In the genomic region with DNA sequence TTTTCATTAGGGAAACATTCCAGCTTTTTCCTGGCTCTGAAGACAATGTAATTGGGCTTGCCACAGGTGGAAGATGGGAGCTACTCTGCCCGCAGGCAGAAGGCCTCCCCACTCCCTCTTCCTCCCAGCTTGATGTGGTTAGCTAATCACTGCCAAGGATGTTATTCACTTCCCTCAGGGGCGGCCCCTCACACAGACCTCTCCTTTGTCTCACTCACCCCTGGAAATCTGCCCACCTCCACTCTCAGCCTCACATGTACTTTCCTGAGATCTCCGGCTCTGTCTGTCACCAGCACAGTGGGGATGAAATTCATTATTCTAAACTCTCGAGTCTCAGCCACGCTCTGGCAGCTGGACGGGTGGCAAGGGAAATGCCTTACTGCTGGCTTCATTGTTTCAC, we compare ENCODE assay signal across 11 cellular contexts.
DNase-seq lines count a peak whose midpoint lies in the region; ATAC-seq and TF ChIP-seq lines count a peak whose summit lies in the region.
"Had no signal": no experiment of that assay in that cellular context is flagged by ENCODE, and none has a peak within 500 bp of the region (broad histone marks: within the 10 kb centered on the region; RNA-seq: fewer than 3 reads in every experiment).

No MANE protein-coding gene starts in this region.

- no peak overlapping the region for H3K4me3 ChIP-seq in breast epithelium

- H3K36me3 Mint-ChIP-seq in mesothelial cell of epicardium = peaks cover 2% of the 10 kb centered on the region

- peaks cover 6 to 32% of the 10 kb centered on the region in 2 donors for H3K9me3 ChIP-seq in breast epithelium

- no peak overlapping the region for H3K27ac ChIP-seq in breast epithelium

- H3K27me3 Mint-ChIP-seq in mesothelial cell of epicardium (ENCODE audit: low read depth) = peaks cover 5% of the 10 kb centered on the region

- TF ChIP-seq CTCF in breast epithelium (IDR thresholded peaks at IDR 0.05) (no peak), mesothelial cell of epicardium (IDR thresholded peaks at IDR 0.05; ENCODE audit: unreplicated experiment) (no peak), GM10266 (IDR thresholded peaks at IDR 0.05; ENCODE audit: control insufficient read depth, insufficient read depth, low read depth, missing control alignments) (no peak)

- DNase-seq in DMS79 (lab: John Stamatoyannopoulos, UW) = peak; percentile 54
- peak; percentile 97 for DNase-seq in LHCN-M2 (ENCODE audit: low read depth)
- peak; percentile 63 to 94 for DNase-seq in breast epithelium (ENCODE audit: low spot score in 2 of 2)
- DNase-seq in mesothelial cell of epicardium (ENCODE audit: low spot score in 2 of 2, unreplicated experiment in 2 of 2) = no peak
- no peak for DNase-seq in GM10266 (ENCODE audit: extremely low spot score)
- DNase-seq in COLO668 (lab: John Stamatoyannopoulos, UW; ENCODE audit: unreplicated experiment) = no peak
- no peak for DNase-seq in medulla oblongata (ENCODE audit: extremely low spot score)
- DNase-seq: MV-4-11; Right ventricle myocardium superior; stimulated activated naive CD4-positive, alpha-beta T cell had no signal

- no peaks in the 10 kb centered on the region for H3K36me3 ChIP-seq in breast epithelium

- no peak for TF ChIP-seq POLR2A in breast epithelium (IDR thresholded peaks at IDR 0.05)

- H3K4me1 Mint-ChIP-seq in mesothelial cell of epicardium = peaks cover 49% of the 10 kb centered on the region

- H3K4me1 ChIP-seq in breast epithelium = peaks cover 0 to 6% of the 10 kb centered on the region in 2 donors

- peak overlapping the region; percentile 74 for H3K27ac Mint-ChIP-seq in mesothelial cell of epicardium

- intact Hi-C loops in breast epithelium (cut with DNase I; ENCODE audit: low total_unique reads) = no loop called here

- peaks cover 32% of the 10 kb centered on the region for H3K9me3 Mint-ChIP-seq in mesothelial cell of epicardium

- no peak overlapping the region for H3K4me3 Mint-ChIP-seq in mesothelial cell of epicardium

- no peaks in the 10 kb centered on the region for H3K27me3 ChIP-seq in breast epithelium

- ATAC-seq in GM18858 (IDR thresholded peaks at IDR 0.05; ENCODE audit: unreplicated experiment) = no peak

Comparison
In these comparisons a context has a peak if more than half of its experiments do, and no peak if none do; other contexts are left out.
1. DNase-seq: peak in DMS79 (single experiment), LHCN-M2 (single experiment) and breast epithelium (2 of 2); none in mesothelial cell of epicardium (0 of 2), GM10266 (single experiment), COLO668 (single experiment) and medulla oblongata (single experiment).